18 cellular contexts compared by ENCODE assay signal in genomic region chr6:1962201-1962600, GRCh38.
"Had no signal": no experiment of that assay in that cellular context is flagged by ENCODE, and none has a peak within 500 bp of the region (broad histone marks: within the 10 kb centered on the region; RNA-seq: fewer than 3 reads in every experiment).

No MANE protein-coding gene starts in this region.

- H3K9me3 Mint-ChIP-seq: dendritic cell treated with granulocyte-macrophage colony-stimulating factor and Interleukin-4, amounts not matched to agents 40 ng/mL and 50 ng/mL, for 4 days; nephron progenitor cell had no signal

- H3K27ac Mint-ChIP-seq: dendritic cell treated with granulocyte-macrophage colony-stimulating factor and Interleukin-4, amounts not matched to agents 40 ng/mL and 50 ng/mL, for 4 days; naive thymus-derived CD4-positive, alpha-beta T cell; nephron progenitor cell; stimulated activated naive B cell treated with anti-CD40 and anti-IgM and Interleukin-4, amounts not matched to agents 10 μg/mL and 1 μg/mL and 100 μg/mL, for 72 hours had no signal

- H3K27me3 Mint-ChIP-seq: dendritic cell treated with granulocyte-macrophage colony-stimulating factor and Interleukin-4, amounts not matched to agents 40 ng/mL and 50 ng/mL, for 4 days; naive thymus-derived CD4-positive, alpha-beta T cell; stimulated activated naive B cell treated with anti-CD40 and anti-IgM and Interleukin-4, amounts not matched to agents 10 μg/mL and 1 μg/mL and 100 μg/mL, for 72 hours; stimulated activated naive CD8-positive, alpha-beta T cell treated with anti-CD3 and anti-CD28 coated beads, Interleukin-15, amount 100 ng/mL, for 72 hours had no signal

- H3K27ac ChIP-seq: foreskin keratinocyte, psoas muscle, right lobe of liver, spleen, testis, tibial nerve had no signal

- H3K4me3 Mint-ChIP-seq: dendritic cell treated with granulocyte-macrophage colony-stimulating factor and Interleukin-4, amounts not matched to agents 40 ng/mL and 50 ng/mL, for 4 days; naive thymus-derived CD4-positive, alpha-beta T cell; nephron progenitor cell; stimulated activated naive B cell treated with anti-CD40 and anti-IgM and Interleukin-4, amounts not matched to agents 10 μg/mL and 1 μg/mL and 100 μg/mL, for 72 hours; stimulated activated naive CD8-positive, alpha-beta T cell treated with anti-CD3 and anti-CD28 coated beads, Interleukin-15, amount 100 ng/mL, for 72 hours had no signal

- H3K4me1 ChIP-seq: foreskin keratinocyte, psoas muscle, right lobe of liver, spleen, testis, tibial nerve had no signal

- H3K4me1 Mint-ChIP-seq: stimulated activated naive B cell treated with anti-CD40 and anti-IgM and Interleukin-4, amounts not matched to agents 10 μg/mL and 1 μg/mL and 100 μg/mL, for 72 hours; stimulated activated naive CD8-positive, alpha-beta T cell treated with anti-CD3 and anti-CD28 coated beads, Interleukin-15, amount 100 ng/mL, for 72 hours had no signal

- H3K27me3 ChIP-seq: foreskin keratinocyte, right lobe of liver, spleen, testis, tibial nerve had no signal

- H3K36me3 ChIP-seq: right lobe of liver, tibial nerve had no signal

- DNase-seq: erythroblast; hippocampal formation; naive thymus-derived CD4-positive, alpha-beta T cell; nephron progenitor cell; psoas muscle; retina; right lobe of liver; spleen; stimulated activated CD4-positive, alpha-beta T cell treated with anti-CD3 and anti-CD28 coated beads, Interleukin-15, amount 100 ng/mL, for 24 hours; stimulated activated CD4-positive, alpha-beta T cell treated with anti-CD3 and anti-CD28 coated beads, Interleukin-2, amount 100 ng/mL, for 24 hours; stimulated activated CD4-positive, alpha-beta T cell treated with anti-CD3 and anti-CD28 coated beads, Interleukin-4, amount 100 ng/mL, for 4 hours; stimulated activated naive B cell treated with anti-CD40 and anti-IgM and Interleukin-4, amounts not matched to agents 10 μg/mL and 1 μg/mL and 100 μg/mL, for 72 hours; stimulated activated naive CD8-positive, alpha-beta T cell treated with anti-CD3 and anti-CD28 coated beads, Interleukin-15, amount 100 ng/mL, for 72 hours; testis had no signal

- ATAC-seq: foreskin keratinocyte; naive thymus-derived CD4-positive, alpha-beta T cell; psoas muscle; right lobe of liver; stimulated activated naive CD8-positive, alpha-beta T cell treated with anti-CD3 and anti-CD28 coated beads, Interleukin-15, amount 100 ng/mL, for 72 hours had no signal

- FAIRE-seq: colon had no signal

- H3K9me3 ChIP-seq: psoas muscle, right lobe of liver, spleen, testis, tibial nerve had no signal

- H3K4me3 ChIP-seq: psoas muscle, right lobe of liver, spleen, testis, tibial nerve had no signal
